13 cellular contexts compared by ENCODE assay signal in the genomic region with DNA sequence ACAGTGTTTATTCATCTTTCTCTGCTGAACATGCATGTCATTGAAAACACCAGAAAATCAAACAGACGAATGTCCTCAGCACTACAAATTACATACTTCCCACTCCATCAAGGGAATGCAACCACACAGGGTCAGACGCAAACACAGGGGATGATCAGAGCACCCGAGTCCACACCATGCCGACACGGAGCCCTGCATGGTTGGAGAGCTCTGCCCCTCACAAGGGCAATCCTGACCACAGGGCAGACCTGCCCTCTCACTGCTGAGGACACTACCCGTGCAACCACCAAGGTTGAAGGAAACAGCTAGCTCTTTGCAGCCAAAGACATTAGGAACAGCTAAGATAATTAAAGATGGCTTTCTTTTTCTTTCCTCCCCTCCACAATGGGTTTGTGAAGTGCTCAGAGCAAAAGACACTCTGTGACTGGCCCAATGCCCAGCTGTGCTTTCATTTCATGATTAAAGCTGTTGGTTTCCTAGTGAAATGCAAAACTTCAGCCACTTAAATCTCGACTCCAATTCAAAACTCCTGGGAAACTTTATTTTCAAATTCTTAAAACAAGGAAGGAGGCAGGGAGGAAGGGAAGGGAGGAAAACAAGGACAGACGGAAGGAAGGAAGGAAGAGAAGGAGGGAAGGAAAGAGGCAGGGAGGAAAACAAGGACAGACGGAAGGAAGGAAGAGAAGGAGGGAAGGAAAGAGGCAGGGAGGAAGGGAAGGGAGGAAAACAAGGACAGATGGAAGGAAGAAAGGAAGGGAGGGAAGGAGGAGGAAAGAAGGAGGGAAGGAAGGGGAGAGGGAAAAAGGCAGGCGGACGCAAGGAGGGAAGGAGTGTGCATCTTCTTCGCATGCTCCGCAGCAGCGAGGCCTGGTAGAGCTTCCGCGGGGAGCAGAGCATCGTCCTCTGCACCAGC.
A peak's percentile ranks its signal among the peaks of the same experiment; 100 is the strongest.
DNase-seq lines count a peak whose midpoint lies in the region; TF ChIP-seq lines count a peak whose summit lies in the region.
"Had no signal": no experiment of that assay in that cellular context is flagged by ENCODE, and none has a peak within 500 bp of the region (broad histone marks: within the 10 kb centered on the region; RNA-seq: fewer than 3 reads in every experiment).

No MANE protein-coding gene starts in this region.

- no peak for TF ChIP-seq CTCF in foreskin fibroblast (IDR thresholded peaks at IDR 0.05; ENCODE audit: low read depth, low read length)
- TF ChIP-seq CTCF in colonic mucosa (IDR thresholded peaks at IDR 0.05): no peak
- no peak for TF ChIP-seq CTCF in esophagus squamous epithelium (IDR thresholded peaks at IDR 0.05)
- TF ChIP-seq CTCF in Peyer's patch (IDR thresholded peaks at IDR 0.05): no peak

- H3K36me3 ChIP-seq in GM23248 (ENCODE audit: low read depth) (no peaks in the 10 kb centered on the region), rectal smooth muscle tissue (ENCODE audit: control insufficient read depth, insufficient read depth, low read length) (peaks cover 12% of the 10 kb centered on the region), colonic mucosa (no peaks in the 10 kb centered on the region), esophagus squamous epithelium (peaks cover 0 to 78% (median 8%) of the 10 kb centered on the region in 3 donors), Peyer's patch (peaks cover 0 to 28% (median 0%) of the 10 kb centered on the region in 3 donors)

- no peaks in the 10 kb centered on the region for H4K20me1 ChIP-seq in GM23248 (ENCODE audit: insufficient read depth)

- intact Hi-C loops in colonic mucosa (cut with DNase I): no loop called here
- intact Hi-C loops in esophagus squamous epithelium (cut with DNase I): no loop called here

- no peaks in the 10 kb centered on the region for H3F3A ChIP-seq in GM23248 (ENCODE audit: insufficient read depth)

- H3K4me2 ChIP-seq in GM23248 (ENCODE audit: unreplicated experiment): no peak overlapping the region

- H2AFZ ChIP-seq in GM23248: no peak overlapping the region

- TF ChIP-seq POLR2A in esophagus squamous epithelium (IDR thresholded peaks at IDR 0.05) (no peak), Peyer's patch (IDR thresholded peaks at IDR 0.05) (no peak)

- H3K9ac ChIP-seq in GM23248 (no peak overlapping the region), rectal smooth muscle tissue (ENCODE audit: low read length) (no peak overlapping the region), colonic mucosa (ENCODE audit: low read depth in 2 of 2, low read length in 2 of 2) (no peak overlapping the region)

- no peaks in the 10 kb centered on the region for H3K79me2 ChIP-seq in GM23248 (ENCODE audit: insufficient read depth)

- peak; percentile 16 for DNase-seq in GM23248
- peak; percentile 7 for DNase-seq in amniotic epithelial cell (ENCODE audit: low read depth)
- peak; percentile 20 to 64 for DNase-seq in foreskin fibroblast
- no peak for DNase-seq in colonic mucosa
- DNase-seq in esophagus squamous epithelium (lab: John Stamatoyannopoulos, UW): no peak
- no peak for DNase-seq in Peyer's patch
- DNase-seq: activated CD4-positive, CD25-positive, alpha-beta regulatory T cell; Caco-2; cerebellar nuclear complex; immature natural killer cell; NCI-H2081 had no signal

- no peaks in the 10 kb centered on the region for H3K9me2 ChIP-seq in GM23248 (ENCODE audit: insufficient read depth)

- in situ Hi-C loops in GM23248 (cut with MboI): no loop called here

- H3K27ac ChIP-seq in GM23248 (no peak overlapping the region), rectal smooth muscle tissue (ENCODE audit: low read depth, low read length) (peak overlapping the region; percentile 69), colonic mucosa (no peak overlapping the region), esophagus squamous epithelium (peak overlapping the region in 2 of 4 donors; percentile 5 to 48), Peyer's patch (peak overlapping the region in 1 of 4 donors; percentile 26)

- H3K27me3 ChIP-seq in GM23248 (replicated peaks; ENCODE audit: insufficient read depth) (no peaks in the 10 kb centered on the region), rectal smooth muscle tissue (ENCODE audit: control insufficient read depth, insufficient read depth, low read length) (no peaks in the 10 kb centered on the region), colonic mucosa (no peaks in the 10 kb centered on the region), esophagus squamous epithelium (no peaks in the 10 kb centered on the region), Peyer's patch (no peaks in the 10 kb centered on the region)
- H3K27me3 ChIP-seq: tibial nerve had no signal

- H3K4me3 ChIP-seq in GM23248 (no peak overlapping the region), foreskin fibroblast (ENCODE audit: low read depth in 1 of 2, low read length in 2 of 2) (no peak overlapping the region), rectal smooth muscle tissue (ENCODE audit: low read length) (no peak overlapping the region), colonic mucosa (no peak overlapping the region), esophagus squamous epithelium (no peak overlapping the region), Peyer's patch (no peak overlapping the region)
- H3K4me3 ChIP-seq: tibial nerve had no signal

- WGBS in GM23248 (ENCODE audit: low coverage in 1 of 2, low lambda C conversion rate in 2 of 2, missing lambda C conversion rate in 2 of 2), 2 experiments: 62 to 64% methylated on average over 16 to 17 of the region's 17 CpGs
- 74 to 77% methylated on average over 17 of the region's 17 CpGs for WGBS in esophagus squamous epithelium, 2 donors

- H3K4me1 ChIP-seq in GM23248 (ENCODE audit: insufficient read depth): no peaks in the 10 kb centered on the region
- H3K4me1 ChIP-seq in rectal smooth muscle tissue (ENCODE audit: control insufficient read depth, insufficient read depth, low read length): peaks cover 29% of the 10 kb centered on the region
- no peaks in the 10 kb centered on the region for H3K4me1 ChIP-seq in colonic mucosa
- peaks cover 0 to 1% (median under 1%) of the 10 kb centered on the region in 3 donors for H3K4me1 ChIP-seq in esophagus squamous epithelium
- H3K4me1 ChIP-seq in Peyer's patch: no peaks in the 10 kb centered on the region
- H3K4me1 ChIP-seq: Caco-2 had no signal

- H3K9me3 ChIP-seq in GM23248 (ENCODE audit: low read depth) (no peaks in the 10 kb centered on the region), colonic mucosa (no peaks in the 10 kb centered on the region), esophagus squamous epithelium (no peaks in the 10 kb centered on the region), Peyer's patch (no peaks in the 10 kb centered on the region)
- H3K9me3 ChIP-seq: Caco-2, tibial nerve had no signal

Comparison
In these comparisons a context has a peak if more than half of its experiments do, and no peak if none do; other contexts are left out.
1. DNase-seq: peak in GM23248 (single experiment), amniotic epithelial cell (single experiment) and foreskin fibroblast (2 of 2); none in colonic mucosa (single experiment), esophagus squamous epithelium (single experiment) and Peyer's patch (0 of 3).